16 cellular contexts compared by ENCODE assay signal in genomic region chr7:156610601-156611000, GRCh38. TPM values are rescaled to one million over a fixed set of nuclear protein-coding genes. Genes with fewer than 3 reads are reported as not detected.
DNase-seq lines count a peak whose midpoint lies in the region; ATAC-seq, FAIRE-seq and TF ChIP-seq lines count a peak whose summit lies in the region.
"Had no signal": no experiment of that assay in that cellular context is flagged by ENCODE, and none has a peak within 500 bp of the region (broad histone marks: within the 10 kb centered on the region; RNA-seq: fewer than 3 reads in every experiment).

No MANE protein-coding gene starts in this region.

- POLR2A ChIA-PET in CD4-positive, alpha-beta memory T cell (lab: Charles Lee; ENCODE audit: partially characterized antibody) = interaction anchor here (0.5 kb wide), 1 partner anchor 798 kb away, joined by 3 read pairs; no protein-coding TSS in a partner anchor
- POLR2A ChIA-PET in K562 (lab: Yijun Ruan, JAX) = interaction anchor here (0.8 to 1.5 kb wide), 2 partner anchors 9 to 16 kb away, joined by 4 read pairs; no protein-coding TSS in a partner anchor

- TF ChIP-seq CTCF in K562 (IDR thresholded peaks at IDR 0.05 in 2 of 3, conservative IDR thresholded peaks at IDR 0.05 in 1 of 3; ENCODE audit: insufficient read depth in 2 of 3, low read depth in 1 of 3, low read length in 3 of 3) (no peak), progenitor cell of endocrine pancreas (IDR thresholded peaks at IDR 0.05; ENCODE audit: unreplicated experiment) (no peak)

- FAIRE-seq in K562 (lab: Jason Lieb, UNC) = no peak
- FAIRE-seq: D721Med had no signal

- H3K27me3 Mint-ChIP-seq in CD4-positive, alpha-beta memory T cell = peaks cover 13 to 14% of the 10 kb centered on the region in 2 donors
- no peaks in the 10 kb centered on the region for H3K27me3 Mint-ChIP-seq in progenitor cell of endocrine pancreas

- intact Hi-C loops in CD4-positive, alpha-beta memory T cell (cut with micrococcal nuclease) = no loop called here
- intact Hi-C loops in K562 (cut with micrococcal nuclease) = no loop called here

- peaks cover 24 to 57% (median 33%) of the 10 kb centered on the region in 4 donors for H3K4me1 Mint-ChIP-seq in CD4-positive, alpha-beta memory T cell
- peaks cover 58% of the 10 kb centered on the region for H3K4me1 Mint-ChIP-seq in progenitor cell of endocrine pancreas (ENCODE audit: low read depth)

- no peaks in the 10 kb centered on the region for H3K79me2 ChIP-seq in K562 (ENCODE audit: control insufficient read depth, insufficient read depth, low read length)

- BruUV-seq in K562 (replicated peaks; lab: Mats Ljungman, UMichigan) = no TSS peak

- no peak overlapping the region for H3K9ac ChIP-seq in K562 (ENCODE audit: insufficient read depth in 1 of 2, low read depth in 2 of 2, low read length in 2 of 2)
- H3K9ac ChIP-seq: BLaER1 treated with 17β-estradiol and CSF1 and Interleukin-3, amounts not matched to agents 10 nM and 100 nM; GM23248 had no signal

- no peaks in the 10 kb centered on the region for H3K9me1 ChIP-seq in K562 (ENCODE audit: control insufficient read depth, insufficient read depth, low read length)

- DNase-seq in CD4-positive, alpha-beta memory T cell = no peak
- peak; percentile 33 for DNase-seq in DMS79 (lab: John Stamatoyannopoulos, UW)
- no peak for DNase-seq in K562 (ENCODE audit: extremely low read depth in 1 of 4, low spot score in 3 of 4)
- DNase-seq in progenitor cell of endocrine pancreas (ENCODE audit: low spot score, unreplicated experiment) = no peak
- DNase-seq in MG63 = no peak
- DNase-seq: CD8-positive, alpha-beta memory T cell; COR-L47; GF-D8; GM23248 had no signal

- H2AFZ ChIP-seq in K562 (ENCODE audit: low read depth, low read length) = no peak overlapping the region
- H2AFZ ChIP-seq: GM23248 had no signal

- 27% methylated on average over 11 of the region's 11 CpGs for WGBS in K562 (ENCODE audit: insufficient coverage, low coverage, missing lambda C conversion rate)

- TF ChIP-seq POLR2A in K562 (conservative IDR thresholded peaks at IDR 0.05) = no peak

- TF ChIP-seq EP300 in K562 (IDR thresholded peaks at IDR 0.05; ENCODE audit: low read length) = no peak

- no peaks in the 10 kb centered on the region for H3K27me3 ChIP-seq in CD4-positive, alpha-beta memory T cell (ENCODE audit: insufficient read depth, low read length)
- H3K27me3 ChIP-seq in K562 (ENCODE audit: control insufficient read depth in 2 of 2, insufficient read depth in 2 of 2, low read length in 2 of 2) = peaks cover 3 to 24% of the 10 kb centered on the region in 2 experiments; a peak in 4 of 5 replicates
- H3K27me3 ChIP-seq in MG63 = no peaks in the 10 kb centered on the region
- H3K27me3 ChIP-seq: BLaER1 treated with 17β-estradiol and CSF1 and Interleukin-3, amounts not matched to agents 10 nM and 100 nM had no signal

- CTCF ChIA-PET in CD4-positive, alpha-beta memory T cell (lab: Charles Lee; ENCODE audit: partially characterized antibody) = no interaction called here
- CTCF ChIA-PET in K562 (lab: Yijun Ruan, JAX; ENCODE audit: low intra/inter-chr PET ratio) = no interaction called here

- in situ Hi-C loops in K562 (cut with MboI) = no loop called here

- no peaks in the 10 kb centered on the region for H3K9me3 Mint-ChIP-seq in CD4-positive, alpha-beta memory T cell
- H3K9me3 Mint-ChIP-seq in progenitor cell of endocrine pancreas (ENCODE audit: low read depth) = no peaks in the 10 kb centered on the region
- H3K9me3 Mint-ChIP-seq: CD8-positive, alpha-beta memory T cell had no signal

- H3K27ac ChIP-seq in CD4-positive, alpha-beta memory T cell (ENCODE audit: low read depth, low read length) = no peak overlapping the region
- H3K27ac ChIP-seq in K562 (ENCODE audit: extremely low read depth, low read depth, low read length) = no peak overlapping the region
- H3K27ac ChIP-seq: BLaER1 treated with 17β-estradiol and CSF1 and Interleukin-3, amounts not matched to agents 10 nM and 100 nM; GM23248 had no signal

- no peaks in the 10 kb centered on the region for H3K36me3 ChIP-seq in CD4-positive, alpha-beta memory T cell (ENCODE audit: insufficient read depth, low read length)
- H3K36me3 ChIP-seq in K562 (ENCODE audit: control insufficient read depth, insufficient read depth, low read length) (no peaks in the 10 kb centered on the region), MG63 (no peaks in the 10 kb centered on the region)
- H3K36me3 ChIP-seq: BLaER1 treated with 17β-estradiol and CSF1 and Interleukin-3, amounts not matched to agents 10 nM and 100 nM; HAP-1 had no signal

- H3K9me3 ChIP-seq in CD4-positive, alpha-beta memory T cell (ENCODE audit: control insufficient read depth in 1 of 2, low read length in 2 of 2) = no peaks in the 10 kb centered on the region
- no peaks in the 10 kb centered on the region for H3K9me3 ChIP-seq in K562 (replicated peaks; ENCODE audit: control insufficient read depth, insufficient read depth, low read depth, low read length)
- H3K9me3 ChIP-seq in MG63 = no peaks in the 10 kb centered on the region
- H3K9me3 ChIP-seq: HAP-1 had no signal

- peak overlapping the region in 4 of 7 donors; percentile 12 to 65 (median 39) for H3K27ac Mint-ChIP-seq in CD4-positive, alpha-beta memory T cell
- peak overlapping the region; percentile 76 for H3K27ac Mint-ChIP-seq in progenitor cell of endocrine pancreas
- H3K27ac Mint-ChIP-seq: B cell had no signal

- peaks cover 30% of the 10 kb centered on the region for H3K4me1 ChIP-seq in CD4-positive, alpha-beta memory T cell (ENCODE audit: insufficient read depth, low read length)
- H3K4me1 ChIP-seq in K562 (replicated peaks in 1 of 2; ENCODE audit: control insufficient read depth in 2 of 2, insufficient read depth in 2 of 2, low read length in 2 of 2) = peaks cover 7 to 11% of the 10 kb centered on the region in 2 experiments; a peak in 4 of 5 replicates
- H3K4me1 ChIP-seq: HAP-1 had no signal

- H3K4me3 Mint-ChIP-seq in CD4-positive, alpha-beta memory T cell = peak overlapping the region in 2 of 8 donors; percentile 20 to 22
- no peak overlapping the region for H3K4me3 Mint-ChIP-seq in progenitor cell of endocrine pancreas (ENCODE audit: low read depth)
- H3K4me3 Mint-ChIP-seq: B cell; CD8-positive, alpha-beta memory T cell had no signal

- H3K4me2 ChIP-seq in K562 (ENCODE audit: insufficient read depth, low read length) = no peak overlapping the region

- ATAC-seq in K562 = 0 out of 3 replicates have a peak, but pooled peaks have one; percentile 7
- no peak for ATAC-seq in GM21737 (IDR thresholded peaks at IDR 0.05; ENCODE audit: unreplicated experiment)
- ATAC-seq in HG03108 (IDR thresholded peaks at IDR 0.05; ENCODE audit: unreplicated experiment) = no peak

- H4K20me1 ChIP-seq in K562 (replicated peaks; ENCODE audit: control insufficient read depth, insufficient read depth, low read length) = no peaks in the 10 kb centered on the region
- H4K20me1 ChIP-seq: BLaER1 treated with 17β-estradiol and CSF1 and Interleukin-3, amounts not matched to agents 10 nM and 100 nM had no signal

- no peak overlapping the region for H3K4me3 ChIP-seq in CD4-positive, alpha-beta memory T cell (ENCODE audit: low read length in 2 of 2)
- no peak overlapping the region for H3K4me3 ChIP-seq in K562
- H3K4me3 ChIP-seq in MG63 = no peak overlapping the region
- H3K4me3 ChIP-seq: BLaER1 treated with 17β-estradiol and CSF1 and Interleukin-3, amounts not matched to agents 10 nM and 100 nM; GM23248; HAP-1 had no signal

- peaks cover 0 to 2% of the 10 kb centered on the region in 2 donors for H3K36me3 Mint-ChIP-seq in CD4-positive, alpha-beta memory T cell
- H3K36me3 Mint-ChIP-seq in progenitor cell of endocrine pancreas (ENCODE audit: insufficient read depth) = peaks cover 1% of the 10 kb centered on the region
- H3K36me3 Mint-ChIP-seq: CD8-positive, alpha-beta memory T cell had no signal

- no peak for TF ChIP-seq RAD21 in K562 (CRISPR knock-in tag; conservative IDR thresholded peaks at IDR 0.05 in 1 of 2, IDR thresholded peaks at IDR 0.05 in 1 of 2)

TF ChIP-seq in K562, 482 proteins besides CTCF, POLR2A, EP300 and RAD21:
- no peak for TF ChIP-seq NCOA4 (IDR thresholded peaks at IDR 0.05; ENCODE audit: partially characterized antibody)
- TF ChIP-seq KLF13 (tag; IDR thresholded peaks at IDR 0.05; ENCODE audit: borderline replicate concordance, low read depth) = no peak
- TF ChIP-seq TAF7 (tag; IDR thresholded peaks at IDR 0.05) = no peak

RNA-seq across cellular contexts. Expression of gene RNF32, which starts 30.0 kb away (rescaled TPM):
- 1 to 10 TPM; 1.3 to 2.0 TPM for total RNA-seq in CD4-positive, alpha-beta memory T cell
- 1 to 10 TPM; 1.5 to 2.0 TPM for polyA plus RNA-seq in CD4-positive, alpha-beta memory T cell
- total RNA-seq in K562 (2011; cell fraction: chromatin; rRNA removed; ENCODE audit: low replicate concordance) = 1.6 and 7.1 TPM in 2 replicates
- total RNA-seq in K562 (2011; cell fraction: nucleolus; rRNA removed) = 1.3 and 1.8 TPM in 2 replicates
- total RNA-seq in K562 (2011; cell fraction: nucleoplasm; rRNA removed) = 2.5 and 5.6 TPM in 2 replicates
- total RNA-seq in K562 (2014; rRNA removed) (2.6 and 4.1 TPM in 2 replicates), K562 (2014; rRNA removed; fragmentation: Illumina TruSeq; extraction: Trizol) (4.7 and 5.9 TPM in 2 replicates), K562 (2015; rRNA removed; fragmentation: Illumina TruSeq; extraction: Trizol) (4.1 and 4.3 TPM in 2 replicates), K562 (2021) (3.9 and 4.6 TPM in 2 replicates), progenitor cell of endocrine pancreas (1.6 and 2.8 TPM in 2 replicates)
- polyA plus RNA-seq in K562 (2011; rRNA removed) (3.7 and 5.7 TPM in 2 replicates), K562 (2014; fragmentation: Illumina TruSeq; extraction: Trizol) (5.2 and 7.0 TPM in 2 replicates), K562 (2014; fragmentation: Nextera tagmentation; extraction: Ambion mirVana) (1 to 10 TPM; 3.2 to 3.7 TPM), K562 (2014; rRNA removed) (5.2 and 5.3 TPM in 2 replicates)
- 1.5 and 1.9 TPM in 2 replicates for polyA plus RNA-seq in K562 (2011; cell fraction: cytosol; rRNA removed)
- polyA plus RNA-seq in K562 (2011; cell fraction: nucleus; rRNA removed) = 4.2 and 6.4 TPM in 2 replicates
- 6.1 and 10.5 TPM in 2 replicates for polyA plus RNA-seq in K562 (2012)
- 1.8 and 2.7 TPM in 2 replicates for polyA minus RNA-seq in K562 (2011; rRNA and poly(A)+ RNA removed)
- polyA minus RNA-seq in K562 (2011; cell fraction: cytosol; rRNA and poly(A)+ RNA removed) = 1.0 TPM in 1 of 2 replicates, not detected in the other
- 1.8 and 2.4 TPM in 2 replicates for polyA minus RNA-seq in K562 (2011; cell fraction: nucleus; rRNA and poly(A)+ RNA removed)
- total RNA-seq in MG63 (2014; rRNA removed; shearing (Covaris generic); ENCODE audit: low replicate concordance) = 1.8 and 5.2 TPM in 2 replicates
- total RNA-seq: A172 had no signal
